ENCODE assay signal across 18 cellular contexts in the genomic region with DNA sequence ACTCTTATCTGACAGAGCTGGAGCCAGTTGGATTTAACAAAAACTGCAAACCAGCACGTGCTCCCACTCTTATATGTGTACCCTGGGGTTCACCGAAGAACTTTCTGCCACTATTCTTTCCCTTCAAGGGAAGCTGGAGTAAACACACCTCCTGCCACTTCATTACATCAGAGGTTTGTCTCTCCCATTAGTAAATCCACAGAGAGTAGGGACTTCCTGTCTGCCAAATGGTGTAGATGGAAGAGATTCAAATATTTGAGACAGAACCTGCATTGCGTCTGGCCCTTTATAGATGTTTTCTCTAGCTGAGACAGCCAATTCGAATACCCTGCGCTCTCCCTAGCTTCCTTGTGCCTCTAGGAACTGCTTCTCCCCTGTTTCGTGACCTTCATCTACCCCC. TPM values are rescaled to one million over a fixed set of nuclear protein-coding genes. Genes with fewer than 3 reads are reported as not detected.
A peak's percentile ranks its signal among the peaks of the same experiment; 100 is the strongest.
DNase-seq lines count a peak whose midpoint lies in the region; ATAC-seq, FAIRE-seq and TF ChIP-seq lines count a peak whose summit lies in the region.
"Had no signal": no experiment of that assay in that cellular context is flagged by ENCODE, and none has a peak within 500 bp of the region (broad histone marks: within the 10 kb centered on the region; RNA-seq: fewer than 3 reads in every experiment).

No MANE protein-coding gene starts in this region.

- TF ChIP-seq CTCF in astrocyte (IDR thresholded peaks at IDR 0.05; ENCODE audit: insufficient read depth, low read depth, low read length) (no peak), type B pancreatic cell (conservative IDR thresholded peaks at IDR 0.05) (no peak)

- no peak overlapping the region for H3K4me2 ChIP-seq in astrocyte (ENCODE audit: low read length)

- FAIRE-seq in astrocyte (lab: Jason Lieb, UNC): no peak
- FAIRE-seq: A204.1 had no signal

- no peak overlapping the region for H3K4me3 ChIP-seq in astrocyte (ENCODE audit: insufficient read depth, low read depth, low read length)
- no peak overlapping the region for H3K4me3 ChIP-seq in right cardiac atrium (ENCODE audit: low read length)
- H3K4me3 ChIP-seq: lower lobe of right lung, thyroid gland had no signal

- H3K79me2 ChIP-seq in astrocyte (ENCODE audit: insufficient read depth, low read length): no peaks in the 10 kb centered on the region

- H3K27me3 ChIP-seq in astrocyte (ENCODE audit: insufficient read depth, low read length): no peaks in the 10 kb centered on the region
- H3K27me3 ChIP-seq in right cardiac atrium (ENCODE audit: control insufficient read depth, insufficient read depth): no peaks in the 10 kb centered on the region
- H3K27me3 ChIP-seq: neutrophil, thyroid gland had no signal

- H3K9me3 ChIP-seq in astrocyte (ENCODE audit: insufficient read depth, low read depth, low read length): no peaks in the 10 kb centered on the region
- H3K9me3 ChIP-seq in right cardiac atrium (ENCODE audit: control insufficient read depth, low read length): no peaks in the 10 kb centered on the region
- H3K9me3 ChIP-seq: Caco-2, lower lobe of right lung, neutrophil, thyroid gland had no signal

- H3K27ac ChIP-seq in astrocyte (ENCODE audit: low read depth, low read length) (no peak overlapping the region), right cardiac atrium (ENCODE audit: low read length) (no peak overlapping the region)
- H3K27ac ChIP-seq: lower lobe of right lung, neutrophil, thyroid gland had no signal

- peak; percentile 7 for DNase-seq in NCI-H1694 treated with DMSO at 0.1 percent for 48 hours (lab: John Stamatoyannopoulos, UW)
- no peak for DNase-seq in NCI-H1694 (lab: John Stamatoyannopoulos, UW)
- DNase-seq in astrocyte (ENCODE audit: low read depth): peak; percentile 29
- DNase-seq in right cardiac atrium: no peak
- DNase-seq in type B pancreatic cell (ENCODE audit: extremely low spot score, unreplicated experiment): no peak
- no peak for DNase-seq in NCI-H1105 (lab: John Stamatoyannopoulos, UW)
- DNase-seq: anterior cingulate cortex; Caco-2; effector memory CD4-positive, alpha-beta T cell; KG1; lower lobe of right lung; NCI-H2171 treated with DMSO at 0.1 percent for 48 hours; thyroid gland had no signal

- H3K27ac Mint-ChIP-seq in astrocyte (ENCODE audit: unreplicated experiment): peak overlapping the region; percentile 42
- peak overlapping the region; percentile 8 for H3K27ac Mint-ChIP-seq in type B pancreatic cell
- H3K27ac Mint-ChIP-seq: activated T-helper 1 cell treated with anti-CD3 and anti-CD28 coated beads, Interleukin-12 subunit alpha, Interleukin-12 subunit beta, Interleukin-2, Interleukin-4 antibody, amounts not matched to agents 30 ng/mL and 10 ng/mL and 1 ng/mL, durations not matched to agents 14 hours and 24 hours and 36 hours had no signal

- H3K4me1 Mint-ChIP-seq in astrocyte (ENCODE audit: low read depth, unreplicated experiment) (peaks cover 15% of the 10 kb centered on the region), type B pancreatic cell (ENCODE audit: unreplicated experiment) (peaks cover 16% of the 10 kb centered on the region)

- H4K20me1 ChIP-seq in astrocyte (ENCODE audit: insufficient read depth, low read length): no peaks in the 10 kb centered on the region

- no peak overlapping the region for H2AFZ ChIP-seq in astrocyte (ENCODE audit: low read depth, low read length)

- no peaks in the 10 kb centered on the region for H3K27me3 Mint-ChIP-seq in astrocyte (ENCODE audit: low read depth, unreplicated experiment)
- peaks cover 7% of the 10 kb centered on the region for H3K27me3 Mint-ChIP-seq in type B pancreatic cell

- H3K36me3 ChIP-seq in astrocyte (ENCODE audit: insufficient read depth, low read length): no peaks in the 10 kb centered on the region
- H3K36me3 ChIP-seq: lower lobe of right lung, neutrophil, thyroid gland had no signal

- H3K36me3 Mint-ChIP-seq in astrocyte (ENCODE audit: low read depth, unreplicated experiment) (no peaks in the 10 kb centered on the region), type B pancreatic cell (no peaks in the 10 kb centered on the region)

- H3K4me1 ChIP-seq in astrocyte (ENCODE audit: insufficient read depth, low read length) (no peaks in the 10 kb centered on the region), right cardiac atrium (ENCODE audit: control insufficient read depth, insufficient read depth, low read length) (peaks cover 3% of the 10 kb centered on the region)
- H3K4me1 ChIP-seq: Caco-2, thyroid gland had no signal

- H3K9me3 Mint-ChIP-seq in astrocyte (ENCODE audit: unreplicated experiment) (no peaks in the 10 kb centered on the region), type B pancreatic cell (no peaks in the 10 kb centered on the region)
- H3K9me3 Mint-ChIP-seq: activated T-helper 1 cell treated with anti-CD3 and anti-CD28 coated beads, Interleukin-12 subunit alpha, Interleukin-12 subunit beta, Interleukin-2, Interleukin-4 antibody, amounts not matched to agents 30 ng/mL and 10 ng/mL and 1 ng/mL, durations not matched to agents 14 hours and 24 hours and 36 hours had no signal

- no peak overlapping the region for H3K9ac ChIP-seq in astrocyte (ENCODE audit: low read length)

- 41% methylated on average over 6 of the region's 6 CpGs for WGBS in right cardiac atrium

- H3K4me3 Mint-ChIP-seq in astrocyte (ENCODE audit: unreplicated experiment) (no peak overlapping the region), type B pancreatic cell (no peak overlapping the region)
- H3K4me3 Mint-ChIP-seq: activated T-helper 1 cell treated with anti-CD3 and anti-CD28 coated beads, Interleukin-12 subunit alpha, Interleukin-12 subunit beta, Interleukin-2, Interleukin-4 antibody, amounts not matched to agents 30 ng/mL and 10 ng/mL and 1 ng/mL, durations not matched to agents 14 hours and 24 hours and 36 hours had no signal

- intact Hi-C loops in right cardiac atrium (cut with DNase I): no loop called here

- ATAC-seq in right cardiac atrium (peak; percentile 52 to 61), HG02623 (IDR thresholded peaks at IDR 0.05; ENCODE audit: unreplicated experiment) (no peak), HG02840 (IDR thresholded peaks at IDR 0.05; ENCODE audit: low FRiP score, unreplicated experiment) (no peak)

RNA-seq across cellular contexts. Expression of a gene that starts 29.1 kb away (rescaled TPM):
- 39.8 and 41.7 TPM in 2 replicates for total RNA-seq in astrocyte
- 10 to 100 TPM; 30.7 to 35.3 (median 34.4) TPM for total RNA-seq in right cardiac atrium
- 11.9 TPM for polyA plus RNA-seq in right cardiac atrium
- total RNA-seq in type B pancreatic cell (ENCODE audit: low replicate concordance): 45.8 and 83.5 TPM in 2 replicates

Comparison
In these comparisons a context has a peak if more than half of its experiments do, and no peak if none do; other contexts are left out.
1. DNase-seq: peak in NCI-H1694 treated with DMSO at 0.1 percent for 48 hours (single experiment) and astrocyte (single experiment); none in NCI-H1694 (single experiment), right cardiac atrium (0 of 3), type B pancreatic cell (single experiment) and NCI-H1105 (single experiment).
2. ATAC-seq: peak in right cardiac atrium (2 of 2); none in HG02623 (single experiment) and HG02840 (single experiment).